Comparison of ENCODE assay signal across 1 cellular context in genomic region chr13:99979453-99980200, GRCh38.
A peak's percentile ranks its signal among the peaks of the same experiment; 100 is the strongest.
TF ChIP-seq lines count a peak whose summit lies in the region.

No MANE protein-coding gene starts in this region.

TF ChIP-seq in HEK293, 187 proteins besides CTCF, POLR2A, EP300 and RAD21 (continued from another document and continues in another):
- TF ChIP-seq ZBTB10 (tag by site-specific recombination; IDR thresholded peaks at IDR 0.05): no peak
- TF ChIP-seq MYNN (tag by site-specific recombination; IDR thresholded peaks at IDR 0.05; ENCODE audit: borderline replicate concordance): no peak
- TF ChIP-seq GLI4 (tag by site-specific recombination; IDR thresholded peaks at IDR 0.05): no peak
- no peak for TF ChIP-seq ZNF621 (tag by site-specific recombination; IDR thresholded peaks at IDR 0.05)
- TF ChIP-seq ZNF645 (tag by site-specific recombination; IDR thresholded peaks at IDR 0.05): no peak
- no peak for TF ChIP-seq SCRT2 (tag by site-specific recombination; IDR thresholded peaks at IDR 0.05)
- TF ChIP-seq ZNF10 (tag by site-specific recombination; IDR thresholded peaks at IDR 0.05): no peak
- TF ChIP-seq ZNF140 (tag by site-specific recombination; IDR thresholded peaks at IDR 0.05): no peak
- TF ChIP-seq ZNF549 (tag by site-specific recombination; IDR thresholded peaks at IDR 0.05): no peak
- TF ChIP-seq ELK4 (IDR thresholded peaks at IDR 0.05; ENCODE audit: borderline replicate concordance, low read depth, low read length): no peak
- no peak for TF ChIP-seq PRDM10 (tag by site-specific recombination; IDR thresholded peaks at IDR 0.05)
- TF ChIP-seq ZNF302 (tag by site-specific recombination; IDR thresholded peaks at IDR 0.05; ENCODE audit: low read depth): no peak
- TF ChIP-seq ZNF529 (tag by site-specific recombination; IDR thresholded peaks at IDR 0.05; ENCODE audit: insufficient replicate concordance): no peak
- no peak for TF ChIP-seq ZNF580 (tag by site-specific recombination; IDR thresholded peaks at IDR 0.05)
- TF ChIP-seq ZBTB49 (tag by site-specific recombination; IDR thresholded peaks at IDR 0.05; ENCODE audit: low read depth): no peak
- TF ChIP-seq KLF16 (tag by site-specific recombination; IDR thresholded peaks at IDR 0.05): no peak
- TF ChIP-seq ZBTB20 (tag by site-specific recombination; IDR thresholded peaks at IDR 0.05): 0 out of 2 replicates have a peak, but pooled peaks have one; percentile 4
- TF ChIP-seq ZNF202 (tag by site-specific recombination; IDR thresholded peaks at IDR 0.05; ENCODE audit: borderline replicate concordance): no peak
- TF ChIP-seq ZNF350 (tag by site-specific recombination; IDR thresholded peaks at IDR 0.05): no peak
- no peak for TF ChIP-seq ZNF571 (tag by site-specific recombination; IDR thresholded peaks at IDR 0.05)
- TF ChIP-seq ZNF23 (tag by site-specific recombination; IDR thresholded peaks at IDR 0.05; ENCODE audit: borderline replicate concordance): no peak
- TF ChIP-seq REST (tag by site-specific recombination; IDR thresholded peaks at IDR 0.05): no peak
- no peak for TF ChIP-seq ZFP41 (tag by site-specific recombination; IDR thresholded peaks at IDR 0.05; ENCODE audit: borderline replicate concordance)
- TF ChIP-seq ZNF776 (tag by site-specific recombination; IDR thresholded peaks at IDR 0.05; ENCODE audit: borderline replicate concordance): no peak
- TF ChIP-seq ZEB2 (tag by site-specific recombination; IDR thresholded peaks at IDR 0.05): no peak
- TF ChIP-seq ZNF391 (tag by site-specific recombination; IDR thresholded peaks at IDR 0.05; ENCODE audit: borderline replicate concordance, low read depth): no peak
- no peak for TF ChIP-seq YY1 (tag by site-specific recombination; IDR thresholded peaks at IDR 0.05)
- TF ChIP-seq ZNF133 (tag by site-specific recombination; IDR thresholded peaks at IDR 0.05): no peak
- no peak for TF ChIP-seq ZNF670 (tag by site-specific recombination; IDR thresholded peaks at IDR 0.05; ENCODE audit: low read depth)
- no peak for TF ChIP-seq ZNF394 (tag by site-specific recombination; IDR thresholded peaks at IDR 0.05; ENCODE audit: borderline replicate concordance)
- no peak for TF ChIP-seq ZNF555 (tag by site-specific recombination; conservative IDR thresholded peaks at IDR 0.05)
- TF ChIP-seq IKZF3 (tag by site-specific recombination; IDR thresholded peaks at IDR 0.05): no peak
- TF ChIP-seq ZNF76 (tag by site-specific recombination; IDR thresholded peaks at IDR 0.05; ENCODE audit: borderline replicate concordance, low read depth): no peak
- peak; percentile 68 for TF ChIP-seq ZBTB8A (tag by site-specific recombination; IDR thresholded peaks at IDR 0.05)
- TF ChIP-seq ZSCAN5A (tag by site-specific recombination; IDR thresholded peaks at IDR 0.05): no peak
- TF ChIP-seq INSM2 (tag by site-specific recombination; IDR thresholded peaks at IDR 0.05): 0 out of 2 replicates have a peak, but pooled peaks have one; percentile 24
- TF ChIP-seq SP7 (tag by site-specific recombination; IDR thresholded peaks at IDR 0.05): peak; percentile 46; the same call in 1 of the 2 replicates
- TF ChIP-seq ZNF785 (tag by site-specific recombination; IDR thresholded peaks at IDR 0.05): no peak
- no peak for TF ChIP-seq TCF7L2 (IDR thresholded peaks at IDR 0.05; ENCODE audit: borderline replicate concordance, low read depth, low read length)
- TF ChIP-seq ZNF214 (tag by site-specific recombination; IDR thresholded peaks at IDR 0.05; ENCODE audit: borderline replicate concordance): no peak
- TF ChIP-seq ZNF18 (tag by site-specific recombination; IDR thresholded peaks at IDR 0.05): no peak
- no peak for TF ChIP-seq ZNF629 (tag by site-specific recombination; IDR thresholded peaks at IDR 0.05)
- TF ChIP-seq ZNF335 (tag by site-specific recombination; conservative IDR thresholded peaks at IDR 0.05): peak; percentile 42
